ENCODE assay signal across 8 cellular contexts in genomic region chr3:138594150-138594934, GRCh38. TPM values are rescaled to one million over a fixed set of nuclear protein-coding genes. Genes with fewer than 3 reads are reported as not detected.
DNase-seq lines count a peak whose midpoint lies in the region; ATAC-seq, FAIRE-seq and TF ChIP-seq lines count a peak whose summit lies in the region.

A gene with protein sequence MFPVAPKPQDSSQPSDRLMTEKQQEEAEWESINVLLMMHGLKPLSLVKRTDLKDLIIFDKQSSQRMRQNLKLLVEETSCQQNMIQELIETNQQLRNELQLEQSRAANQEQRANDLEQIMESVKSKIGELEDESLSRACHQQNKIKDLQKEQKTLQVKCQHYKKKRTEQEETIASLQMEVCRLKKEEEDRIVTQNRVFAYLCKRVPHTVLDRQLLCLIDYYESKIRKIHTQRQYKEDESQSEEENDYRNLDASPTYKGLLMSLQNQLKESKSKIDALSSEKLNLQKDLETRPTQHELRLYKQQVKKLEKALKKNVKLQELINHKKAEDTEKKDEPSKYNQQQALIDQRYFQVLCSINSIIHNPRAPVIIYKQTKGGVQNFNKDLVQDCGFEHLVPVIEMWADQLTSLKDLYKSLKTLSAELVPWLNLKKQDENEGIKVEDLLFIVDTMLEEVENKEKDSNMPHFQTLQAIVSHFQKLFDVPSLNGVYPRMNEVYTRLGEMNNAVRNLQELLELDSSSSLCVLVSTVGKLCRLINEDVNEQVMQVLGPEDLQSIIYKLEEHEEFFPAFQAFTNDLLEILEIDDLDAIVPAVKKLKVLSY (minus strand): TSS chr3:138594260. CDS start chr3:138572927, 21,333 bp downstream.

- H3K27ac ChIP-seq in GM23248 = peak within 1 kb of the TSS; percentile 44
- peak within 1 kb of the TSS; percentile 99 for H3K27ac ChIP-seq in thymus (ENCODE audit: low read depth)

- no peaks in the 10 kb centered on the region for H3F3A ChIP-seq in GM23248 (ENCODE audit: insufficient read depth)

- H2AFZ ChIP-seq in GM23248 = peak within 1 kb of the TSS; percentile 99

- DNase-seq in ELF-1 (ENCODE audit: low read depth, low spot score) (peak; percentile 98), GM23248 (peak; percentile 97), LoVo (ENCODE audit: low spot score) (peak; percentile 96), frontal cortex (ENCODE audit: low spot score in 2 of 2) (peak; percentile 67 to 86), omental fat pad (ENCODE audit: low spot score) (peak; percentile 88), NCI-H1436 treated with DMSO at 0.1 percent for 48 hours (lab: John Stamatoyannopoulos, UW) (no peak)
- peak; percentile 75 to 81 for DNase-seq in activated T-helper 1 cell treated with anti-CD3 and anti-CD28 coated beads, Interleukin-2, amount 50 U/mL, for 16 hours (ENCODE audit: low read depth in 1 of 2, low spot score in 1 of 2)

- no peaks in the 10 kb centered on the region for H3K9me3 ChIP-seq in GM23248 (ENCODE audit: low read depth)
- no peaks in the 10 kb centered on the region for H3K9me3 ChIP-seq in thymus (ENCODE audit: control insufficient read depth)

- H3K36me3 ChIP-seq in GM23248 (ENCODE audit: low read depth) = no peaks in the 10 kb centered on the region
- no peaks in the 10 kb centered on the region for H3K36me3 ChIP-seq in thymus (ENCODE audit: control insufficient read depth, insufficient read depth)

- peak within 1 kb of the TSS; percentile 88 for H3K4me2 ChIP-seq in GM23248 (ENCODE audit: unreplicated experiment)

- H3K4me1 ChIP-seq in GM23248 (ENCODE audit: insufficient read depth) = 0 out of 2 replicates have a peak, but pooled peaks cover 3% of the 10 kb centered on the region
- peaks cover 6% of the 10 kb centered on the region for H3K4me1 ChIP-seq in thymus (ENCODE audit: control insufficient read depth, insufficient read depth, low read length)

- H3K4me3 ChIP-seq in GM23248 = peak within 1 kb of the TSS; percentile 80
- H3K4me3 ChIP-seq in thymus (ENCODE audit: low read length) = peak within 1 kb of the TSS; percentile 89

- WGBS in GM23248 (ENCODE audit: low coverage in 1 of 2, low lambda C conversion rate in 2 of 2, missing lambda C conversion rate in 2 of 2), 2 experiments = 1 to 2% methylated on average over 52 of the region's 52 CpGs
- WGBS in thymus = under 1% methylated on average over 52 of the region's 52 CpGs

- ATAC-seq in omental fat pad (ENCODE audit: low FRiP score) = peak; percentile 99

- in situ Hi-C loops in GM23248 (cut with MboI) = no loop called here

- H3K79me2 ChIP-seq in GM23248 (ENCODE audit: insufficient read depth) = no peaks in the 10 kb centered on the region

- no peak for FAIRE-seq in frontal cortex (lab: Jason Lieb, UNC)

- H3K9ac ChIP-seq in GM23248 = peak within 1 kb of the TSS; percentile 76

- H4K20me1 ChIP-seq in GM23248 (ENCODE audit: insufficient read depth) = no peaks in the 10 kb centered on the region

- H3K9me2 ChIP-seq in GM23248 (ENCODE audit: insufficient read depth) = no peaks in the 10 kb centered on the region

- H3K27me3 ChIP-seq in GM23248 (replicated peaks; ENCODE audit: insufficient read depth) (no peaks in the 10 kb centered on the region), thymus (ENCODE audit: control insufficient read depth, insufficient read depth) (no peaks in the 10 kb centered on the region)

- TF ChIP-seq CTCF in omental fat pad (IDR thresholded peaks at IDR 0.05) = peak in 2 of 3 donors; percentile 60 to 78

RNA-seq across cellular contexts. Expression of the gene that starts here (rescaled TPM):
- total RNA-seq in GM23248 (2014; rRNA removed; shearing (Covaris generic)) = 4.9 and 7.8 TPM in 2 replicates
- polyA plus RNA-seq in GM23248 (2016; fragmentation: Nextera tagmentation; extraction: Ambion mirVana) = 6.0 and 7.6 TPM in 2 replicates
- total RNA-seq in frontal cortex = 89.7 TPM
- total RNA-seq in omental fat pad = 10 to 100 TPM; 10.6 to 15.4 (median 13.8) TPM
- 21.6 TPM for polyA plus RNA-seq in thymus
